20 cellular contexts compared by ENCODE assay signal in genomic region chr4:137651128-137651527, GRCh38.
A peak's percentile ranks its signal among the peaks of the same experiment; 100 is the strongest.
DNase-seq lines count a peak whose midpoint lies in the region; ATAC-seq lines count a peak whose summit lies in the region.
"Had no signal": no experiment of that assay in that cellular context is flagged by ENCODE, and none has a peak within 500 bp of the region (broad histone marks: within the 10 kb centered on the region; RNA-seq: fewer than 3 reads in every experiment).

No MANE protein-coding gene starts in this region.

- H3K27ac Mint-ChIP-seq in activated naive CD4-positive, alpha-beta T cell treated with anti-CD3 and anti-CD28 coated beads, Interleukin-2, amount 50 U/mL, for 72 hours = no peak overlapping the region
- H3K27ac Mint-ChIP-seq: activated CD8-positive, alpha-beta T cell treated with anti-CD3 and anti-CD28 coated beads for 36 hours; activated naive CD8-positive, alpha-beta T cell; activated T-cell treated with anti-CD3 and anti-CD28 coated beads, Interleukin-2, amount 50 U/mL, for 72 hours; nephron; WTC11 had no signal

- H3K9me3 ChIP-seq in SJSA1 (replicated peaks) = no peaks in the 10 kb centered on the region
- H3K9me3 ChIP-seq: heart right ventricle, vagina had no signal

- no peaks in the 10 kb centered on the region for H3K36me3 Mint-ChIP-seq in activated naive CD4-positive, alpha-beta T cell treated with anti-CD3 and anti-CD28 coated beads, Interleukin-2, amount 50 U/mL, for 72 hours
- H3K36me3 Mint-ChIP-seq: activated naive CD8-positive, alpha-beta T cell; WTC11 had no signal

- H3K27me3 ChIP-seq in SJSA1 (replicated peaks) = no peaks in the 10 kb centered on the region
- H3K27me3 ChIP-seq: heart right ventricle, vagina had no signal

- H3K4me3 ChIP-seq in SJSA1 = no peak overlapping the region
- H3K4me3 ChIP-seq: heart right ventricle, vagina had no signal

- no peaks in the 10 kb centered on the region for H3K36me3 ChIP-seq in SJSA1
- H3K36me3 ChIP-seq: heart right ventricle, vagina had no signal

- H3K4me1 ChIP-seq in SJSA1 (replicated peaks) = peaks cover 24% of the 10 kb centered on the region
- H3K4me1 ChIP-seq: vagina had no signal

- peak overlapping the region; percentile 52 for H3K27ac ChIP-seq in SJSA1
- H3K27ac ChIP-seq: heart right ventricle, vagina had no signal

- no peak for ATAC-seq in HG03442 (IDR thresholded peaks at IDR 0.05; ENCODE audit: unreplicated experiment)
- no peak for ATAC-seq in activated naive CD4-positive, alpha-beta T cell treated with anti-CD3 and anti-CD28 coated beads, Interleukin-2, amount 50 U/mL, for 72 hours
- ATAC-seq: activated CD8-positive, alpha-beta T cell treated with anti-CD3 and anti-CD28 coated beads for 36 hours; activated T-cell treated with anti-CD3 and anti-CD28 coated beads, Interleukin-2, amount 50 U/mL, for 72 hours; heart right ventricle; WTC11 had no signal

- peaks cover 0 to 3% of the 10 kb centered on the region in 2 donors for H3K9me3 Mint-ChIP-seq in activated naive CD4-positive, alpha-beta T cell treated with anti-CD3 and anti-CD28 coated beads, Interleukin-2, amount 50 U/mL, for 72 hours
- H3K9me3 Mint-ChIP-seq: activated CD8-positive, alpha-beta T cell treated with anti-CD3 and anti-CD28 coated beads for 36 hours; activated T-cell treated with anti-CD3 and anti-CD28 coated beads, Interleukin-2, amount 50 U/mL, for 72 hours; nephron had no signal

- DNase-seq in HK-2 (ENCODE audit: unreplicated experiment) = peak; percentile 49
- peak; percentile 71 for DNase-seq in SJSA1 (ENCODE audit: low read depth in 1 of 2, low spot score in 2 of 2)
- peak; percentile 61 for DNase-seq in fibroblast of peridontal ligament (ENCODE audit: extremely low read depth)
- DNase-seq in HuH-7 (ENCODE audit: low spot score) = no peak
- no peak for DNase-seq in mucosa of gallbladder (ENCODE audit: low spot score)
- no peak for DNase-seq in activated naive CD4-positive, alpha-beta T cell treated with anti-CD3 and anti-CD28 coated beads, Interleukin-2, amount 50 U/mL, for 72 hours (ENCODE audit: low spot score in 2 of 2)
- DNase-seq: activated CD8-positive, alpha-beta T cell treated with anti-CD3 and anti-CD28 coated beads for 36 hours; activated T-cell treated with anti-CD3 and anti-CD28 coated beads, Interleukin-2, amount 50 U/mL, for 72 hours; C1 segment of cervical spinal cord; heart right ventricle; NCI-H1092; NCI-H2081 treated with DMSO at 0.1 percent for 48 hours; NCI-H510A; posterior cingulate gyrus; stimulated activated CD4-positive, alpha-beta T cell treated with anti-CD3 and anti-CD28 coated beads, Interleukin-2, amount 100 ng/mL, for 48 hours had no signal

Comparison
In these comparisons a context has a peak if more than half of its experiments do, and no peak if none do; other contexts are left out.
1. DNase-seq: peak in HK-2 (single experiment), SJSA1 (2 of 2) and fibroblast of peridontal ligament (single experiment); none in HuH-7 (single experiment), mucosa of gallbladder (single experiment) and activated naive CD4-positive, alpha-beta T cell treated with anti-CD3 and anti-CD28 coated beads, Interleukin-2, amount 50 U/mL, for 72 hours (0 of 2).